ENCODE assay signal across 2 cellular contexts in the genomic region with DNA sequence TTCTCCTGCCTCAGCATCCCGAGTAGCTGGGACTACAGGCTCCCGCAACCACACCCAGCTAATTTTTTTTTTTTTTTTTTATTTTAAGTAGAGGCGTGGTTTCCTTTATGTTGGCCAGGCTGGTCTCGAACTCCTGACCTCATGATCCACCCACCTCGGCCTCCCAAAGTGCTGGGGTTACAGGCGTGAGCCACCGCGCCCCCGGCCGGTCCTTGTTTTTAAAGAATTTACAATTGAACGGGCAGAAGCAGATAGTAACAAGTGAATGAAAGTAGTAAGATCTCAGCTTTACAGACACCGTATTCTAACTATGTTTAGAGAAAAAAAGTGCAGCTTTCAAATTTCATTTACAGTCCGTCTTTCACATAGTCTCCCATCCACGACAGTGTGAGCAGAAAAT.
TF ChIP-seq lines count a peak whose summit lies in the region.

No MANE protein-coding gene starts in this region.

TF ChIP-seq in SK-N-SH, 30 proteins besides CTCF, POLR2A, EP300 and RAD21 (continued from another document):
- TF ChIP-seq GATA2 (CRISPR knock-in tag; IDR thresholded peaks at IDR 0.05) = no peak
- TF ChIP-seq MEF2A (IDR thresholded peaks at IDR 0.05; ENCODE audit: borderline replicate concordance, low read depth) = no peak
- no peak for TF ChIP-seq CHD2 (IDR thresholded peaks at IDR 0.05; ENCODE audit: low read length, partially characterized antibody)
- no peak for TF ChIP-seq FOXJ3 (CRISPR knock-in tag; IDR thresholded peaks at IDR 0.05)
- TF ChIP-seq JUND (IDR thresholded peaks at IDR 0.05) = no peak
- TF ChIP-seq NRF1 (IDR thresholded peaks at IDR 0.05; ENCODE audit: low read depth, low read length) = no peak
- no peak for TF ChIP-seq EZH2phosphoT487 (IDR thresholded peaks at IDR 0.05; ENCODE audit: borderline replicate concordance, low read depth)
- TF ChIP-seq SMC3 (IDR thresholded peaks at IDR 0.05; ENCODE audit: low read depth, low read length) = no peak
- no peak for TF ChIP-seq RXRA (IDR thresholded peaks at IDR 0.05; ENCODE audit: borderline replicate concordance, low read depth)
- no peak for TF ChIP-seq YY1 (IDR thresholded peaks at IDR 0.05; ENCODE audit: low read depth)
- TF ChIP-seq FOSL2 (IDR thresholded peaks at IDR 0.05; ENCODE audit: borderline replicate concordance, low read depth) = no peak

TF ChIP-seq in SK-N-SH treated with all-trans-retinoic acid at 6 μM for 48 hours, 23 proteins besides CTCF, POLR2A, EP300 and RAD21 (continued from another document):
- TF ChIP-seq ARNTL (CRISPR knock-in tag; IDR thresholded peaks at IDR 0.05; ENCODE audit: borderline replicate concordance, low read depth) (no peak), ZNF565 (CRISPR knock-in tag; conservative IDR thresholded peaks at IDR 0.05; ENCODE audit: low read depth) (no peak), RARB (CRISPR knock-in tag; IDR thresholded peaks at IDR 0.05) (no peak), TOX (CRISPR knock-in tag; IDR thresholded peaks at IDR 0.05; ENCODE audit: borderline replicate concordance) (no peak), OSR1 (CRISPR knock-in tag; IDR thresholded peaks at IDR 0.05) (no peak), ZFP3 (CRISPR knock-in tag; IDR thresholded peaks at IDR 0.05) (no peak)
- TF ChIP-seq, protein P1, sequence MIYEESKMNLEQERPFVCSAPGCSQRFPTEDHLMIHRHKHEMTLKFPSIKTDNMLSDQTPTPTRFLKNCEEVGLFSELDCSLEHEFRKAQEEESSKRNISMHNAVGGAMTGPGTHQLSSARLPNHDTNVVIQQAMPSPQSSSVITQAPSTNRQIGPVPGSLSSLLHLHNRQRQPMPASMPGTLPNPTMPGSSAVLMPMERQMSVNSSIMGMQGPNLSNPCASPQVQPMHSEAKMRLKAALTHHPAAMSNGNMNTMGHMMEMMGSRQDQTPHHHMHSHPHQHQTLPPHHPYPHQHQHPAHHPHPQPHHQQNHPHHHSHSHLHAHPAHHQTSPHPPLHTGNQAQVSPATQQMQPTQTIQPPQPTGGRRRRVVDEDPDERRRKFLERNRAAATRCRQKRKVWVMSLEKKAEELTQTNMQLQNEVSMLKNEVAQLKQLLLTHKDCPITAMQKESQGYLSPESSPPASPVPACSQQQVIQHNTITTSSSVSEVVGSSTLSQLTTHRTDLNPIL (CRISPR knock-in tag; IDR thresholded peaks at IDR 0.05; ENCODE audit: low read depth) = no peak
